8 cellular contexts compared by ENCODE assay signal in genomic region chr20:17612287-17612974, GRCh38. TPM values are rescaled to one million over a fixed set of nuclear protein-coding genes. Genes with fewer than 3 reads are reported as not detected.
DNase-seq lines count a peak whose midpoint lies in the region; ATAC-seq, FAIRE-seq and TF ChIP-seq lines count a peak whose summit lies in the region.

No MANE protein-coding gene starts in this region.

- H3K4me1 ChIP-seq in ACC112 (ENCODE audit: control insufficient read depth, insufficient read depth, low read length, unreplicated experiment) (no peaks in the 10 kb centered on the region), Peyer's patch (peaks cover 0 to 52% (median 0%) of the 10 kb centered on the region in 4 donors), GM12878 (ENCODE audit: control insufficient read depth, insufficient read depth, low read length) (no peaks in the 10 kb centered on the region), liver (ENCODE audit: control insufficient read depth in 4 of 4, insufficient read depth in 4 of 4, low read length in 3 of 4) (peaks cover 0 to 8% (median 3%) of the 10 kb centered on the region in 4 donors), tibial artery (peaks cover 13 to 100% (median 83%) of the 10 kb centered on the region in 4 donors)

- intact Hi-C loops in GM12878 (cut with micrococcal nuclease; ENCODE audit: unreplicated experiment): no loop called here
- intact Hi-C loops in tibial artery (cut with DNase I; ENCODE audit: low total_unique reads): loop anchor here (5.0 kb wide), 1 partner anchor 35 kb away; no protein-coding TSS in a partner anchor

- ATAC-seq in GM12878: no peak; the same call in 1 of the 3 replicates
- ATAC-seq in HG02798 (IDR thresholded peaks at IDR 0.05; ENCODE audit: poor library complexity, unreplicated experiment): no peak

- H2AFZ ChIP-seq in ACC112 (ENCODE audit: low read length, unreplicated experiment) (no peak overlapping the region), GM12878 (ENCODE audit: control insufficient read depth, low read depth, low read length) (no peak overlapping the region)

- TF ChIP-seq POLR2A in Peyer's patch (IDR thresholded peaks at IDR 0.05): no peak
- TF ChIP-seq POLR2A in GM12878 (IDR thresholded peaks at IDR 0.05; ENCODE audit: low read depth, low read length): peak; percentile 47

- H3K36me3 ChIP-seq in ACC112 (ENCODE audit: insufficient read depth, low read length): peaks cover 7% of the 10 kb centered on the region; the same call in 1 of the 2 replicates
- H3K36me3 ChIP-seq in Peyer's patch: peaks cover 0 to 27% (median 0%) of the 10 kb centered on the region in 3 donors
- H3K36me3 ChIP-seq in GM12878 (ENCODE audit: control insufficient read depth in 2 of 2, insufficient read depth in 2 of 2, low read length in 1 of 2): peaks cover 4 to 5% of the 10 kb centered on the region in 2 experiments; a peak in 3 of 4 replicates
- peaks cover 15 to 39% (median 18%) of the 10 kb centered on the region in 4 donors for H3K36me3 ChIP-seq in liver (ENCODE audit: control insufficient read depth in 4 of 4, insufficient read depth in 3 of 4, low read depth in 1 of 4, low read length in 3 of 4)
- peaks cover 38 to 59% (median 46%) of the 10 kb centered on the region in 3 donors for H3K36me3 ChIP-seq in tibial artery

- in situ Hi-C loops in GM12878 (cut with MboI): no loop called here

- BruUV-seq in GM12878 (replicated peaks; lab: Mats Ljungman, UMichigan): no TSS peak

- RAD21 ChIA-PET in GM12878 (lab: Charles Lee; ENCODE audit: unreplicated experiment): no interaction called here

- H3K9ac ChIP-seq in GM12878 (ENCODE audit: control insufficient read depth, insufficient read depth, low read length): no peak overlapping the region
- no peak overlapping the region for H3K9ac ChIP-seq in liver (ENCODE audit: low read depth in 1 of 2, low read length in 2 of 2)

- DNase-seq in Peyer's patch (peak in 2 of 3 donors; percentile 61 to 65), GM12878 (ENCODE audit: low read depth, low spot score) (no peak), tibial artery (peak; percentile 47 to 93), NCI-H2081 (lab: John Stamatoyannopoulos, UW) (no peak), NCI-H774 (lab: John Stamatoyannopoulos, UW) (no peak)

- SMC1A ChIA-PET in GM12878 (lab: Charles Lee; ENCODE audit: uncharacterized antibody, unreplicated experiment): no interaction called here

- CTCF ChIA-PET in GM12878 (lab: Yijun Ruan, JAX): no interaction called here

- FAIRE-seq in GM12878 (lab: Jason Lieb, UNC): no peak

- TF ChIP-seq CTCF in Peyer's patch (IDR thresholded peaks at IDR 0.05): no peak
- TF ChIP-seq CTCF in GM12878 (IDR thresholded peaks at IDR 0.05 in 2 of 3, conservative IDR thresholded peaks at IDR 0.05 in 1 of 3; ENCODE audit: control insufficient read depth in 2 of 3, extremely low read depth in 1 of 3, insufficient read depth in 1 of 3, low read depth in 3 of 3, low read length in 3 of 3): no peak
- no peak for TF ChIP-seq CTCF in liver (IDR thresholded peaks at IDR 0.05; ENCODE audit: low read depth, low read length, missing input control)
- TF ChIP-seq CTCF in tibial artery (IDR thresholded peaks at IDR 0.05): no peak

- no peaks in the 10 kb centered on the region for H3K27me3 ChIP-seq in ACC112 (ENCODE audit: insufficient read depth, low read length)
- no peaks in the 10 kb centered on the region for H3K27me3 ChIP-seq in Peyer's patch
- H3K27me3 ChIP-seq in GM12878 (replicated peaks in 1 of 2; ENCODE audit: control insufficient read depth in 2 of 2, insufficient read depth in 2 of 2, low read length in 1 of 2): no peaks in the 10 kb centered on the region
- no peaks in the 10 kb centered on the region for H3K27me3 ChIP-seq in liver (ENCODE audit: control insufficient read depth in 4 of 4, insufficient read depth in 4 of 4, low read length in 3 of 4)
- H3K27me3 ChIP-seq in tibial artery: no peaks in the 10 kb centered on the region

- H3K79me2 ChIP-seq in ACC112 (ENCODE audit: control insufficient read depth, insufficient read depth, low read length, unreplicated experiment): no peaks in the 10 kb centered on the region
- no peaks in the 10 kb centered on the region for H3K79me2 ChIP-seq in GM12878 (ENCODE audit: control insufficient read depth, insufficient read depth, low read length)

- H3K27ac ChIP-seq in ACC112 (ENCODE audit: low read depth, low read length) (peak overlapping the region; percentile 68), Peyer's patch (peak overlapping the region; percentile 57 to 71 (median 68)), GM12878 (ENCODE audit: control insufficient read depth, insufficient read depth) (no peak overlapping the region), liver (ENCODE audit: low read depth in 1 of 2, low read length in 2 of 2) (peak overlapping the region; percentile 8 to 48), tibial artery (peak overlapping the region; percentile 80 to 95)

- no peak overlapping the region for H3K4me2 ChIP-seq in GM12878 (ENCODE audit: control insufficient read depth, insufficient read depth)

- H4K20me1 ChIP-seq in GM12878 (ENCODE audit: control insufficient read depth, insufficient read depth): no peaks in the 10 kb centered on the region

- 70% methylated on average over 15 of the region's 16 CpGs for WGBS in GM12878 (ENCODE audit: insufficient coverage, insufficient replicate concordance, low lambda C conversion rate, missing lambda C conversion rate)
- 70% methylated on average over 16 of the region's 16 CpGs for WGBS in liver

- TF ChIP-seq RAD21 in GM12878 (IDR thresholded peaks at IDR 0.05; ENCODE audit: insufficient read depth, low read depth, low read length): no peak
- no peak for TF ChIP-seq RAD21 in liver (IDR thresholded peaks at IDR 0.05)

- POLR2A ChIA-PET in GM12878 (lab: Charles Lee): no interaction called here

- no peak for TF ChIP-seq EP300 in GM12878 (IDR thresholded peaks at IDR 0.05; ENCODE audit: borderline replicate concordance in 1 of 2, control insufficient read depth in 1 of 2, low read depth in 2 of 2, low read length in 2 of 2)

- H3K4me3 ChIP-seq in ACC112 (ENCODE audit: low read depth, low read length) (no peak overlapping the region), Peyer's patch (no peak overlapping the region), GM12878 (no peak overlapping the region), liver (ENCODE audit: low read depth in 1 of 3, low read length in 3 of 3) (no peak overlapping the region), tibial artery (peak overlapping the region in 1 of 2 donors; percentile 3)

- H3K9me3 ChIP-seq in Peyer's patch (no peaks in the 10 kb centered on the region), GM12878 (replicated peaks; ENCODE audit: control insufficient read depth, insufficient read depth, low read length) (no peaks in the 10 kb centered on the region), liver (ENCODE audit: control insufficient read depth in 4 of 4, low read length in 3 of 4) (no peaks in the 10 kb centered on the region), tibial artery (no peaks in the 10 kb centered on the region)

TF ChIP-seq in liver, 16 proteins besides CTCF, POLR2A, EP300 and RAD21:
- TF ChIP-seq FOXA1 (IDR thresholded peaks at IDR 0.05) (no peak), TAF1 (conservative IDR thresholded peaks at IDR 0.05) (no peak), HNF4G (IDR thresholded peaks at IDR 0.05) (no peak), YY1 (IDR thresholded peaks at IDR 0.05) (no peak), NR2F2 (IDR thresholded peaks at IDR 0.05) (no peak)

RNA-seq across cellular contexts. Expression of gene DSTN, which starts 42.6 kb away (rescaled TPM):
- total RNA-seq in Peyer's patch (100 to 1,000 TPM; 111 to 151 (median 117) TPM), GM12878 (2014; rRNA removed) (33.7 and 34.3 TPM in 2 replicates), GM12878 (2014; rRNA removed; fragmentation: Illumina TruSeq; extraction: Trizol) (39.0 and 39.4 TPM in 2 replicates), GM12878 (2021) (40.2 and 42.1 TPM in 2 replicates), liver (10 to 100 TPM; 39.9 to 82.7 TPM)
- total RNA-seq in GM12878 (2013; cell fraction: nucleolus; rRNA removed): 5.4 and 6.0 TPM in 2 replicates
- polyA plus RNA-seq in GM12878 (2011; ENCODE audit: low read depth): 28.9 TPM
- polyA plus RNA-seq in GM12878 (2011; rRNA removed) (26.7 and 32.1 TPM in 2 replicates), GM12878 (2014; fragmentation: Illumina TruSeq; extraction: Trizol) (62.7 and 65.1 TPM in 2 replicates), GM12878 (2014; fragmentation: Nextera tagmentation; extraction: Ambion mirVana) (10 to 100 TPM; 34.8 to 46.6 TPM), GM12878 (2014; rRNA removed) (33.1 and 36.0 TPM in 2 replicates), GM12878 (2016; fragmentation: Nextera tagmentation; extraction: Ambion mirVana) (100 to 1,000 TPM; 128 to 137 TPM), liver (100 to 1,000 TPM; 133 to 137 TPM)
- polyA plus RNA-seq in GM12878 (2011; cell fraction: cytosol; rRNA removed): 10.6 and 10.8 TPM in 2 replicates
- polyA plus RNA-seq in GM12878 (2011; cell fraction: nucleus; rRNA removed): 12.5 and 15.6 TPM in 2 replicates
- 54.0 and 59.1 TPM in 2 replicates for polyA plus RNA-seq in GM12878 (2012)
- 2.4 and 6.1 TPM in 2 replicates for polyA minus RNA-seq in GM12878 (2011; rRNA and poly(A)+ RNA removed)
- polyA minus RNA-seq in GM12878 (2011; cell fraction: cytosol; rRNA and poly(A)+ RNA removed): 5.3 and 7.2 TPM in 2 replicates
- 1.2 and 2.2 TPM in 2 replicates for polyA minus RNA-seq in GM12878 (2011; cell fraction: nucleus; rRNA and poly(A)+ RNA removed)

Comparison
In these comparisons a context has a peak if more than half of its experiments do, and no peak if none do; other contexts are left out.
1. DNase-seq: peak in Peyer's patch (2 of 3) and tibial artery (2 of 2); none in GM12878 (single experiment), NCI-H2081 (0 of 2) and NCI-H774 (single experiment).